In the genomic region with DNA sequence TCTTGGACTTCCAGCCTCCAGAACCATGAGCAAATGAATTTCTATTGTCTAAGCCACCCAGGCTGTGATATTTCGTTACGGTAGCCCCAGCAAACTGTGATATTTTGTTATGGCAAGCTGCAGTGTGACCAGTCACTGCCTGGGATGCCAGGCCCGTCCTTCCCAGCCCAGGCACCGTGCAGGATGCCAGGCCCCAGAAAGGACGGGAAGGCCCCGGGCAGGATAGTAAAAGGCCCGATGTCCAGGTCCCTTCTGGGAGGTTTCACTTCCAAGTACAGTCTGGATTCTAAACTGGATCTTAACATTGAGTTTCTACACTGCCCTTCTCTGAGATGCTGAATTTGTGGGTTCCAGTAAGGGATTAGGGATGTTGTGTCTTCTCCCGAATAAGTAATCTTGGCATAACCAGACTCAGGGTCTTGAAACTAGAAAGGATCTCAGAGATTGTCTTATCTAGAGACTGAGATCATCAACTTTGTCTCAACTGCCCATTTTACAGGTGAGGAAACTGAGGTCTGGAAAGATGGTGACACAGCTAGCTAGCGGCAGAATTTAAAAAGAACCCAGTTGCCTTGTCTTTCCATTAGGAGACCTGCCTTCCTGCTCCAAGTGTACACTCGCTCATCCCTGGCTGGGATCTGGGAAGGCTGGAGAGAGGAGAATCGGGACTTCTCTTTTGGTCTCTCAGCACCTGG, we compare ENCODE assay signal across 34 cellular contexts.
"Had no signal": no experiment of that assay in that cellular context is flagged by ENCODE, and none has a peak within 500 bp of the region (broad histone marks: within the 10 kb centered on the region; RNA-seq: fewer than 3 reads in every experiment).

No MANE protein-coding gene starts in this region.

- H3K27ac Mint-ChIP-seq: activated B cell treated with CpG ODN at 0.5 μM for 24 hours; activated CD4-positive, alpha-beta memory T cell treated with anti-CD3 and anti-CD28 coated beads, Interleukin-2, amount 10 ng/mL, durations not matched to agents 7 days and 5 days; activated CD8-positive, alpha-beta memory T cell treated with anti-CD3 and anti-CD28 coated beads, Interleukin-2, amount 10 ng/mL, durations not matched to agents 7 days and 5 days; activated naive CD8-positive, alpha-beta T cell treated with anti-CD3 and anti-CD28 coated beads for 36 hours had no signal

- H3K27me3 Mint-ChIP-seq: activated B cell treated with CpG ODN at 0.5 μM for 24 hours; activated CD4-positive, alpha-beta memory T cell treated with anti-CD3 and anti-CD28 coated beads, Interleukin-2, amount 10 ng/mL, durations not matched to agents 7 days and 5 days; activated CD8-positive, alpha-beta memory T cell treated with anti-CD3 and anti-CD28 coated beads, Interleukin-2, amount 10 ng/mL, durations not matched to agents 7 days and 5 days; activated naive CD8-positive, alpha-beta T cell treated with anti-CD3 and anti-CD28 coated beads for 36 hours had no signal

- DNase-seq: activated B cell treated with CpG ODN at 0.5 μM for 24 hours; activated CD4-positive, alpha-beta memory T cell treated with anti-CD3 and anti-CD28 coated beads, Interleukin-2, amount 10 ng/mL, durations not matched to agents 7 days and 5 days; activated CD4-positive, alpha-beta T cell treated with anti-CD3 and anti-CD28 coated beads for 4 hours; activated CD4-positive, CD25-positive, alpha-beta regulatory T cell treated with anti-CD3 and anti-CD28 coated beads, Interleukin-2, amount 50 U/mL, for 72 hours; activated CD8-positive, alpha-beta memory T cell treated with anti-CD3 and anti-CD28 coated beads for 24 hours; activated CD8-positive, alpha-beta memory T cell treated with anti-CD3 and anti-CD28 coated beads, Interleukin-2, amount 10 ng/mL, durations not matched to agents 7 days and 5 days; activated CD8-positive, alpha-beta memory T cell treated with anti-CD3 and anti-CD28 coated beads, Interleukin-2, amount 50 U/mL, for 48 hours; activated effector memory CD4-positive, alpha-beta T cell treated with Interleukin-2 at 50 U/mL for 16 hours; activated naive CD4-positive, alpha-beta T cell; activated naive CD4-positive, alpha-beta T cell treated with anti-CD3 and anti-CD28 coated beads, Interleukin-2, amount 50 U/mL, for 16 hours; activated naive CD8-positive, alpha-beta T cell treated with anti-CD3 and anti-CD28 coated beads for 36 hours; activated T-cell treated with anti-CD3 and anti-CD28 coated beads, Interleukin-2, amount 50 U/mL, for 48 hours; amniotic stem cell; aorta; Karpas-422; NCI-H1048; NCI-H1105 treated with DMSO at 0.1 percent for 48 hours; NCI-H1436 treated with DMSO at 0.1 percent for 48 hours; NCI-H1694 treated with DMSO at 0.1 percent for 48 hours; NCI-H2029; NCI-H2107; NCI-H2171; NCI-H510A; NCI-H526; NCI-H748 treated with DMSO at 0.1 percent for 48 hours; NK-92 treated with Interleukin-12 subunit alpha and Interleukin-12 subunit beta, amount 100 ng/mL, for 24 hours; PC-9; Right ventricle myocardium superior; SW 1271; T-helper 1 cell; T-helper 2 cell; T-helper 9 cell had no signal

- ATAC-seq: activated CD8-positive, alpha-beta memory T cell treated with anti-CD3 and anti-CD28 coated beads, Interleukin-2, amount 10 ng/mL, durations not matched to agents 7 days and 5 days had no signal

- H3K27ac ChIP-seq: PC-9, VCaP had no signal

- H3K4me2 ChIP-seq: PC-9 had no signal

- H3K9me3 Mint-ChIP-seq: activated B cell treated with CpG ODN at 0.5 μM for 24 hours; activated CD4-positive, alpha-beta memory T cell treated with anti-CD3 and anti-CD28 coated beads, Interleukin-2, amount 10 ng/mL, durations not matched to agents 7 days and 5 days; activated naive CD8-positive, alpha-beta T cell treated with anti-CD3 and anti-CD28 coated beads for 36 hours had no signal

- H3K4me3 ChIP-seq: PC-9 had no signal

- H3K4me3 Mint-ChIP-seq: activated B cell treated with CpG ODN at 0.5 μM for 24 hours; activated CD4-positive, alpha-beta memory T cell treated with anti-CD3 and anti-CD28 coated beads, Interleukin-2, amount 10 ng/mL, durations not matched to agents 7 days and 5 days; activated CD8-positive, alpha-beta memory T cell treated with anti-CD3 and anti-CD28 coated beads, Interleukin-2, amount 10 ng/mL, durations not matched to agents 7 days and 5 days; activated naive CD8-positive, alpha-beta T cell treated with anti-CD3 and anti-CD28 coated beads for 36 hours had no signal

- H2AFZ ChIP-seq: PC-9 had no signal

- H3K4me1 Mint-ChIP-seq: activated naive CD8-positive, alpha-beta T cell treated with anti-CD3 and anti-CD28 coated beads for 36 hours had no signal

- FAIRE-seq: RCC 7860 had no signal
